Comparison of ENCODE assay signal across 8 cellular contexts in the genomic region with DNA sequence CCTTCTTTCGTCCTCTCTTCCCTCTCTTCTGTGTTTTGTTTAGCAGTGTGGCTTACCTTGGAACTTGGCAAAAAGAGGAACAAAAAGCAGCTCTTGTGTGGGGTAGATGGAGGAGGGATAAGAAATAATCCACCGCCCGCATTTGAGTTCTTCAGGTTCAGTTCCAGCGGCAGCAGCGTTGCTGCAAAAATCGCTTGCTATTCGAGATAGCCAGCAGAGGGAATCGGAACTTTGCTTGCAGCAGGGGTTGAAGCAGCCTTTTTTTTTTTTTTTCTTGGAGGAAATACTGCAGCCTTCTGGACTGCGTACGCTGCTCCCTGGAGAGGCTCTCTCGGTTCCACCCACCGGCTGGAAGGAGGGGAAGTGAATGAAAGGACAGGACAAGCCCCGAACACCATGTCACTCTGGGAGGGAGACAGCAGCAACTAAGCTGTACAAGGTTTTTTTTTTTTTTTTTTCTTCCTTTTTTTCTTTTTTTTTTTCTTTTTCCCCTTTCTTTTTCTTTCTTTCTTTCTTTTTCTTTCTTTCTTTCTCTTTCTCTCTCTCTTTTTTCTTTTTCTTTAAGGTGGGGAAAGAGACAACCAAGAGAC. TPM values are rescaled to one million over a fixed set of nuclear protein-coding genes. Genes with fewer than 3 reads are reported as not detected.
A peak's percentile ranks its signal among the peaks of the same experiment; 100 is the strongest.
DNase-seq lines count a peak whose midpoint lies in the region; ATAC-seq and TF ChIP-seq lines count a peak whose summit lies in the region.

A gene (plus strand): TSS at position 397 of the 590 bp plus-strand sequence.

- 1% methylated on average over 12 to 13 of the region's 13 CpGs for WGBS in esophagus squamous epithelium, 2 donors
- WGBS in thyroid gland, 2 donors, result 1% methylated on average over 13 of the region's 13 CpGs

- peak in 2 of 4 donors; percentile 11 to 49 for TF ChIP-seq POLR2A in esophagus squamous epithelium (IDR thresholded peaks at IDR 0.05)
- peak in 1 of 2 donors; percentile 77 for TF ChIP-seq POLR2A in thyroid gland (IDR thresholded peaks at IDR 0.05)

- no peaks in the 10 kb centered on the region for H3K9me3 ChIP-seq in esophagus squamous epithelium
- H3K9me3 ChIP-seq in thyroid gland, result no peaks in the 10 kb centered on the region

- H3K27ac ChIP-seq in esophagus squamous epithelium (peak within 1 kb of the TSS; percentile 63 to 91 (median 81)), thyroid gland (peak within 1 kb of the TSS; percentile 86 to 96 (median 92))

- H3K27me3 ChIP-seq in esophagus squamous epithelium, result no peaks in the 10 kb centered on the region
- H3K27me3 ChIP-seq in thyroid gland, result no peaks in the 10 kb centered on the region

- peak within 1 kb of the TSS; percentile 30 to 76 (median 55) for H3K4me3 ChIP-seq in esophagus squamous epithelium
- H3K4me3 ChIP-seq in thyroid gland (replicated peaks in 1 of 3), result peak within 1 kb of the TSS; percentile 24 to 51 (median 47)

- H3K4me1 ChIP-seq in esophagus squamous epithelium, result peaks cover 0 to 30% (median 0%) of the 10 kb centered on the region in 3 donors
- H3K4me1 ChIP-seq in thyroid gland, result peaks cover 0 to 8% of the 10 kb centered on the region in 2 donors

- intact Hi-C loops in esophagus squamous epithelium (cut with DNase I), result no loop called here
- intact Hi-C loops in thyroid gland (cut with DNase I), result loop anchor here (5.0 kb wide), 1 partner anchor 417 kb away; no protein-coding TSS in a partner anchor

- H3K36me3 ChIP-seq in esophagus squamous epithelium, result no peaks in the 10 kb centered on the region
- no peaks in the 10 kb centered on the region for H3K36me3 ChIP-seq in thyroid gland

- peak; percentile 40 for ATAC-seq in GM19351 (IDR thresholded peaks at IDR 0.05; ENCODE audit: unreplicated experiment)

- TF ChIP-seq CTCF in esophagus squamous epithelium (IDR thresholded peaks at IDR 0.05) (peak in 4 of 6 experiments; percentile 27 to 47 (median 34)), thyroid gland (IDR thresholded peaks at IDR 0.05) (peak; percentile 21 to 81 (median 59))

- DNase-seq in DMS53 (lab: John Stamatoyannopoulos, UW) (peak; percentile 64), HuH-7.5 (ENCODE audit: low spot score) (peak; percentile 15), UCSD-AML1 (lab: John Stamatoyannopoulos, UW; ENCODE audit: unreplicated experiment) (peak; percentile 61), esophagus squamous epithelium (lab: John Stamatoyannopoulos, UW) (no peak), midbrain (lab: John Stamatoyannopoulos, UW) (peak; percentile 74), thyroid gland (peak; percentile 92 to 93)
- no peak for DNase-seq in activated CD8-positive, alpha-beta memory T cell treated with anti-CD3 and anti-CD28 coated beads for 24 hours

RNA-seq across cellular contexts. Expression of the gene that starts here (rescaled TPM):
- total RNA-seq in esophagus squamous epithelium (10 to 100 TPM in 1 of 4 donors, 1 to 10 TPM in 2, under 1 TPM in 1; 0.57 to 35.7 (median 6.1) TPM), thyroid gland (100 to 1,000 TPM; 116 to 171 (median 152) TPM)

Comparison
In these comparisons a context has a peak if more than half of its experiments do, and no peak if none do; other contexts are left out.
1. DNase-seq: peak in DMS53 (single experiment), HuH-7.5 (single experiment), UCSD-AML1 (single experiment), midbrain (single experiment) and thyroid gland (2 of 2); none in esophagus squamous epithelium (single experiment) and activated CD8-positive, alpha-beta memory T cell treated with anti-CD3 and anti-CD28 coated beads for 24 hours (single experiment).